Comparison of ENCODE assay signal across 21 cellular contexts in the genomic region with DNA sequence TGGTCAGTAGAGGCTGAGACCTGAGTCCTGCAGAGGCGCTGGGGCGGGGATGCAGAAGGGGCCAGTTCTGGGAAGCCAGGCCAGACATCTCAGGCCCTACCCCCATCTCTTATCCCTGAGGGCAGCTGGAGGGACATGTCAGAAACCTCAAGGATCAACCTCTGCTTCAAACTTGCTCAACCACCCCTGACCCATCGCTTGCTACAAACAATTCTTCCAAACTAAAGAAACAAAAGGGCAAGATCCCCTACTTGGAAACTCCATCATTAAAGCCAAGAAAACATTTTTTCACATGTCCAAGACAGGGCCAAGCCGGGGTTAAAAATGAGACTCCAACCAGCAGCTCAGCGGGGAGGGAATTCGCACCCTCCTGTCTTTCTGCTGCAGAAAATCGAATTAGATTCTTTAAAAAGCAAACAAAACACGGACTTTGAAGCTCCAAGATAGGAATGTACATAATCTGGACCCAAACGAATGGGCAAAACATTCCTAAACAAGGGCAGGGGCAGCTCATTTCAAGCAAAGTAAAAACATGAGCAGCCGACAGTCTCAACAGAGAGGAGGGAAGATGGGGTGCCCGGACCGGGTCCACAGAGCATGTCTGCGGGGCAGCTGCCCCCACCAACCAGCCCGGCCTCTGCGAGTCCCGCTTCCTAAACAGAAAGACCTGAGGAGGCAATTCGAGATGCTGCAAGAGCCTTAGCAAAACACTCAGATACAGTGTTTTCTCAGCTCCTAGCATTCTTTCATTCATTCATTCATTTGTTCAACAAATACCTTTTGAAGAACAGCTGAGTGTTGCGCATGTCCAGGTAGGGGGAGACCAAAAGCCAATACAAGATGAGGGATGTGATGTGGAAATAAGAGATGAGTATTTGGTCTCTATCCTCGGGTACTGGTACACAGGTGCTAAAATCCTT. TPM values are rescaled to one million over a fixed set of nuclear protein-coding genes. Genes with fewer than 3 reads are reported as not detected.
A peak's percentile ranks its signal among the peaks of the same experiment; 100 is the strongest.
DNase-seq lines count a peak whose midpoint lies in the region; ATAC-seq, FAIRE-seq and TF ChIP-seq lines count a peak whose summit lies in the region.
"Had no signal": no experiment of that assay in that cellular context is flagged by ENCODE, and none has a peak within 500 bp of the region (broad histone marks: within the 10 kb centered on the region; RNA-seq: fewer than 3 reads in every experiment).

No MANE protein-coding gene starts in this region.

- H3K9ac ChIP-seq in BLaER1 treated with 17β-estradiol and CSF1 and Interleukin-3, amounts not matched to agents 10 nM and 100 nM: no peak overlapping the region
- H3K9ac ChIP-seq in kidney (ENCODE audit: low read length in 2 of 2): no peak overlapping the region

- no peak for FAIRE-seq in kidney (lab: Jason Lieb, UNC)

- WGBS in ovary, 3 donors: 17 to 41% (median 24%) methylated on average over 19 of the region's 19 CpGs

- peak overlapping the region in 4 of 11 experiments; percentile 1 to 27 (median 14); a peak in 3 of 22 replicates for H3K27ac ChIP-seq in BLaER1 treated with 17β-estradiol and CSF1 and Interleukin-3, amounts not matched to agents 10 nM and 100 nM
- H3K27ac ChIP-seq in kidney (ENCODE audit: low read depth in 2 of 2, low read length in 2 of 2): no peak overlapping the region
- H3K27ac ChIP-seq in ovary: peak overlapping the region in 1 of 2 donors; percentile 34
- H3K27ac ChIP-seq: brain microvascular endothelial cell, HL-60, vagina had no signal

- H3K4me1 ChIP-seq in BLaER1 treated with 17β-estradiol and CSF1 and Interleukin-3, amounts not matched to agents 10 nM and 100 nM: peaks cover 58 to 100% (median 85%) of the 10 kb centered on the region in 10 experiments
- no peaks in the 10 kb centered on the region for H3K4me1 ChIP-seq in kidney (ENCODE audit: control insufficient read depth in 1 of 2, insufficient read depth in 1 of 2, low read depth in 1 of 2, low read length in 2 of 2)
- peaks cover 19% of the 10 kb centered on the region for H3K4me1 ChIP-seq in ovary (ENCODE audit: insufficient read depth)
- H3K4me1 ChIP-seq: vagina had no signal

- peak; percentile 59 for DNase-seq in astrocyte of the hippocampus (ENCODE audit: low read depth, low spot score)
- peak; percentile 87 for DNase-seq in kidney
- peak in 3 of 5 donors; percentile 63 to 70 (median 69) for DNase-seq in ovary
- DNase-seq in NCI-H446 (lab: John Stamatoyannopoulos, UW): no peak
- no peak for DNase-seq in GOT3 (lab: John Stamatoyannopoulos, UW)
- DNase-seq: activated CD4-positive, alpha-beta T cell treated with anti-CD3 and anti-CD28 coated beads for 4 hours; activated naive CD8-positive, alpha-beta T cell treated with anti-CD3 and anti-CD28 coated beads for 36 hours; DMS79 treated with DMSO at 0.1 percent for 48 hours; foreskin melanocyte; islet precursor cell; NCI-H1436; NCI-H2171 treated with DMSO at 0.1 percent for 48 hours; NCI-H69; SIG-M5; T-cell had no signal

- peaks cover 0 to 23% (median 9%) of the 10 kb centered on the region in 11 experiments; a peak in 6 of 22 replicates for H3K9me3 ChIP-seq in BLaER1 treated with 17β-estradiol and CSF1 and Interleukin-3, amounts not matched to agents 10 nM and 100 nM (replicated peaks in 1 of 11)
- H3K9me3 ChIP-seq in kidney (ENCODE audit: control insufficient read depth in 1 of 2, low read length in 2 of 2) (no peaks in the 10 kb centered on the region), ovary (no peaks in the 10 kb centered on the region)
- H3K9me3 ChIP-seq: vagina had no signal

- no peak for ATAC-seq in GM19351 (IDR thresholded peaks at IDR 0.05; ENCODE audit: unreplicated experiment)
- ATAC-seq in GM21786 (IDR thresholded peaks at IDR 0.05; ENCODE audit: unreplicated experiment): no peak
- ATAC-seq: T-cell had no signal

- no peak for TF ChIP-seq POLR2A in ovary (IDR thresholded peaks at IDR 0.05)

- intact Hi-C loops in kidney (cut with DNase I): no loop called here
- intact Hi-C loops in ovary (cut with DNase I): no loop called here

- TF ChIP-seq CTCF in kidney (IDR thresholded peaks at IDR 0.05; ENCODE audit: borderline replicate concordance, extremely low read depth, insufficient read depth) (no peak), ovary (IDR thresholded peaks at IDR 0.05) (no peak)

- H4K20me1 ChIP-seq in BLaER1 treated with 17β-estradiol and CSF1 and Interleukin-3, amounts not matched to agents 10 nM and 100 nM: peaks cover 10 to 100% (median 82%) of the 10 kb centered on the region in 11 experiments; a peak in 21 of 22 replicates

- H3K36me3 ChIP-seq in BLaER1 treated with 17β-estradiol and CSF1 and Interleukin-3, amounts not matched to agents 10 nM and 100 nM: peaks cover 89 to 100% (median 96%) of the 10 kb centered on the region in 11 experiments
- H3K36me3 ChIP-seq in kidney (ENCODE audit: control insufficient read depth in 1 of 2, insufficient read depth in 2 of 2, low read length in 2 of 2) (no peaks in the 10 kb centered on the region), ovary (no peaks in the 10 kb centered on the region)
- H3K36me3 ChIP-seq: brain microvascular endothelial cell, vagina had no signal

- peak overlapping the region in 6 of 11 experiments; percentile 4 to 85 (median 14); a peak in 7 of 22 replicates for H3K4me2 ChIP-seq in BLaER1 treated with 17β-estradiol and CSF1 and Interleukin-3, amounts not matched to agents 10 nM and 100 nM

- TF ChIP-seq EP300 in ovary (IDR thresholded peaks at IDR 0.05): no peak

- no peaks in the 10 kb centered on the region for H3K27me3 ChIP-seq in BLaER1 treated with 17β-estradiol and CSF1 and Interleukin-3, amounts not matched to agents 10 nM and 100 nM
- no peaks in the 10 kb centered on the region for H3K27me3 ChIP-seq in ovary
- H3K27me3 ChIP-seq: brain microvascular endothelial cell, vagina had no signal

- H3K4me3 ChIP-seq in BLaER1 treated with 17β-estradiol and CSF1 and Interleukin-3, amounts not matched to agents 10 nM and 100 nM: no peak overlapping the region
- H3K4me3 ChIP-seq in kidney (ENCODE audit: low read length in 2 of 2) (no peak overlapping the region), ovary (no peak overlapping the region)
- H3K4me3 ChIP-seq: vagina had no signal

RNA-seq across cellular contexts. Expression of a gene that starts 44.8 kb away (rescaled TPM):
- total RNA-seq in kidney (39.7 TPM), ovary (10 to 100 TPM; 45.8 to 93.0 (median 67.1) TPM)
- polyA plus RNA-seq in kidney (ENCODE audit: insufficient read depth, low read depth, low replicate concordance) (2.8 TPM), ovary (10 to 100 TPM; 35.9 to 37.2 TPM)

Comparison
In these comparisons a context has a peak if more than half of its experiments do, and no peak if none do; other contexts are left out.
1. DNase-seq: peak in astrocyte of the hippocampus (single experiment), kidney (single experiment) and ovary (3 of 5); none in NCI-H446 (0 of 2) and GOT3 (single experiment).